ENCODE assay signal across 8 cellular contexts in genomic region chr20:46363874-46364669, GRCh38. TPM values are rescaled to one million over a fixed set of nuclear protein-coding genes. Genes with fewer than 3 reads are reported as not detected.
DNase-seq lines count a peak whose midpoint lies in the region; ATAC-seq and TF ChIP-seq lines count a peak whose summit lies in the region.

No MANE protein-coding gene starts in this region.

- TF ChIP-seq RAD21 in liver (IDR thresholded peaks at IDR 0.05): no peak

- under 1% methylated on average over 64 of the region's 64 CpGs for WGBS in liver

- peaks cover 0 to 34% (median 26%) of the 10 kb centered on the region in 4 donors for H3K4me1 ChIP-seq in liver (ENCODE audit: control insufficient read depth in 4 of 4, insufficient read depth in 4 of 4, low read length in 3 of 4)

- H3K9me3 ChIP-seq in liver (ENCODE audit: control insufficient read depth in 4 of 4, low read length in 3 of 4): no peaks in the 10 kb centered on the region

- TF ChIP-seq CTCF in AG10803 (conservative IDR thresholded peaks at IDR 0.05; ENCODE audit: low read length): no peak
- TF ChIP-seq CTCF in liver (IDR thresholded peaks at IDR 0.05; ENCODE audit: low read depth, low read length, missing input control): no peak

- no peaks in the 10 kb centered on the region for H3K27me3 ChIP-seq in liver (ENCODE audit: control insufficient read depth in 4 of 4, insufficient read depth in 4 of 4, low read length in 3 of 4)

- H3K9ac ChIP-seq in liver (ENCODE audit: low read depth in 1 of 2, low read length in 2 of 2): peak overlapping the region; percentile 84 to 87

- DNase-seq in AG10803 (ENCODE audit: low read depth): peak; percentile 88
- DNase-seq in NCI-H748 (lab: John Stamatoyannopoulos, UW; ENCODE audit: unreplicated experiment): peak; percentile 82
- peak; percentile 84 for DNase-seq in activated CD4-positive, alpha-beta T cell treated with anti-CD3 and anti-CD28 coated beads, Interleukin-2, amount 50 U/mL, for 48 hours
- peak; percentile 85 to 95 for DNase-seq in dermis microvascular lymphatic vessel endothelial cell (ENCODE audit: low read depth in 2 of 2)
- peak; percentile 81 to 84 for DNase-seq in stimulated activated CD4-positive, alpha-beta T cell treated with anti-CD3 and anti-CD28 coated beads, Interleukin-2, amount 100 ng/mL, for 48 hours

- H3K4me3 ChIP-seq in AG10803 (ENCODE audit: low read length): peak overlapping the region; percentile 99
- H3K4me3 ChIP-seq in liver (ENCODE audit: low read depth in 1 of 3, low read length in 3 of 3): peak overlapping the region; percentile 87 to 88 (median 87)

- H3K27ac ChIP-seq in liver (ENCODE audit: low read depth in 1 of 2, low read length in 2 of 2): peak overlapping the region; percentile 99

- peak; percentile 74 for ATAC-seq in GM19035 (IDR thresholded peaks at IDR 0.05; ENCODE audit: unreplicated experiment)
- ATAC-seq in HG03354 (IDR thresholded peaks at IDR 0.05; ENCODE audit: poor library complexity, severe bottlenecking, unreplicated experiment): peak; percentile 80

- peaks cover 1 to 37% (median 14%) of the 10 kb centered on the region in 4 donors for H3K36me3 ChIP-seq in liver (ENCODE audit: control insufficient read depth in 4 of 4, insufficient read depth in 3 of 4, low read depth in 1 of 4, low read length in 3 of 4)

TF ChIP-seq in liver, 16 proteins besides CTCF, POLR2A, EP300 and RAD21:
- TF ChIP-seq RXRA (IDR thresholded peaks at IDR 0.05) (no peak), FOXA1 (IDR thresholded peaks at IDR 0.05) (peak; percentile 6), MAX (IDR thresholded peaks at IDR 0.05) (peak; percentile 85), GABPA (IDR thresholded peaks at IDR 0.05 in 1 of 2, conservative IDR thresholded peaks at IDR 0.05 in 1 of 2) (peak; percentile 90 to 96), TAF1 (conservative IDR thresholded peaks at IDR 0.05) (no peak), REST (IDR thresholded peaks at IDR 0.05) (peak; percentile 19)

RNA-seq across cellular contexts. Expression of gene ELMO2, which starts 42.3 kb away (rescaled TPM):
- 16.9 and 29.7 TPM in 2 replicates for total RNA-seq in dermis microvascular lymphatic vessel endothelial cell
- total RNA-seq in liver: 10 to 100 TPM; 15.2 to 16.0 TPM
- 10 to 100 TPM in 1 of 2 donors, 1 to 10 TPM in 1; 7.9 to 12.6 TPM for polyA plus RNA-seq in liver

RNA-seq across cellular contexts. Expression of gene CDH22, which starts 55.8 kb away (rescaled TPM):
- total RNA-seq in dermis microvascular lymphatic vessel endothelial cell (under 0.01 and 0.13 TPM in 2 replicates), liver (not detected)
- polyA plus RNA-seq in liver: under 1 TPM in 1 of 2 donors, not detected in 1; 0.02 TPM

Comparison
In these comparisons a context has a peak if more than half of its experiments do, and no peak if none do; other contexts are left out.
1. Peak in every context shown above with its lines: DNase-seq, ATAC-seq, H3K4me3 ChIP-seq and H3K27ac ChIP-seq.